ENCODE assay signal across 1 cellular context in the genomic region with DNA sequence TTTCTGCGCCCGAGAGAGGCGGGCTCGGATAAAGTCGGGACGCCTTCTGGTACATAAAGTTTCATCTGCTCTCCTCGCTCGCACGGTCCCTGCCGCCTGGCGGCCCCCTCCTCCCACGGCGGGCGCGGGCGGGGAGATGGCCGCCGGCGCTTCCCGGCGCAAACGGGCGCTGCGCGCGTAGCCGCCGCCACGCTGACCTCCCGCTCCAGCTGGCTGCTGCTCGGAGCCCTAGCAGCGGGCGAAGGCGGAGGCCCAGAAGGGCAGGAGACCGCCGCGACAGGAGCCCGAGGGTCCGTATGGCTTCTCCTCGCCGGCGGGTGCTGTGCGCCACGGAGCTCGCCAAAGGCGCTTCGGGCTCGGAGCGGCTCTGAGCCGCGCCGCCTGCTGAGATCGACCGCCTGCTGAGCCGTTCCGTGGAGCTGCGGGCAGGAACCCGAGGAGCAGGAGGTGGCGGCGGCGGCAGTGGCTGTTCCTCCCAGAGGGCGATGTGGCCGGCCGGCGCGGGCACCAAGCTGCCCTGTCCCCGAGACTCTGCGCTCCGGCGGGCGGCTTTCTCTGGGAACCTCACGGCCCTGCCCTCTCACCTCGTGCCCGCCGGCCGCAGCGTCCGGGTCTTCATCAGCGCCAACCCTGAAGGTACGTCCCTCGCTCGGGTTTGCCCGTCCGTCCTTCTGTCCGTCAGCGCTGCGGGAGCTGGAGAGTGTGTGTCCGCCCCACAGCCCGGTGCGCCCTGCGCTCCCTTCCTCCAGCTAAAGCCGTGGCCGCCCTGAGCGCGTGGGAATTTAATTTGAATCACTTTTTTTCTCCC.
TF ChIP-seq lines count a peak whose summit lies in the region.

A gene with protein sequence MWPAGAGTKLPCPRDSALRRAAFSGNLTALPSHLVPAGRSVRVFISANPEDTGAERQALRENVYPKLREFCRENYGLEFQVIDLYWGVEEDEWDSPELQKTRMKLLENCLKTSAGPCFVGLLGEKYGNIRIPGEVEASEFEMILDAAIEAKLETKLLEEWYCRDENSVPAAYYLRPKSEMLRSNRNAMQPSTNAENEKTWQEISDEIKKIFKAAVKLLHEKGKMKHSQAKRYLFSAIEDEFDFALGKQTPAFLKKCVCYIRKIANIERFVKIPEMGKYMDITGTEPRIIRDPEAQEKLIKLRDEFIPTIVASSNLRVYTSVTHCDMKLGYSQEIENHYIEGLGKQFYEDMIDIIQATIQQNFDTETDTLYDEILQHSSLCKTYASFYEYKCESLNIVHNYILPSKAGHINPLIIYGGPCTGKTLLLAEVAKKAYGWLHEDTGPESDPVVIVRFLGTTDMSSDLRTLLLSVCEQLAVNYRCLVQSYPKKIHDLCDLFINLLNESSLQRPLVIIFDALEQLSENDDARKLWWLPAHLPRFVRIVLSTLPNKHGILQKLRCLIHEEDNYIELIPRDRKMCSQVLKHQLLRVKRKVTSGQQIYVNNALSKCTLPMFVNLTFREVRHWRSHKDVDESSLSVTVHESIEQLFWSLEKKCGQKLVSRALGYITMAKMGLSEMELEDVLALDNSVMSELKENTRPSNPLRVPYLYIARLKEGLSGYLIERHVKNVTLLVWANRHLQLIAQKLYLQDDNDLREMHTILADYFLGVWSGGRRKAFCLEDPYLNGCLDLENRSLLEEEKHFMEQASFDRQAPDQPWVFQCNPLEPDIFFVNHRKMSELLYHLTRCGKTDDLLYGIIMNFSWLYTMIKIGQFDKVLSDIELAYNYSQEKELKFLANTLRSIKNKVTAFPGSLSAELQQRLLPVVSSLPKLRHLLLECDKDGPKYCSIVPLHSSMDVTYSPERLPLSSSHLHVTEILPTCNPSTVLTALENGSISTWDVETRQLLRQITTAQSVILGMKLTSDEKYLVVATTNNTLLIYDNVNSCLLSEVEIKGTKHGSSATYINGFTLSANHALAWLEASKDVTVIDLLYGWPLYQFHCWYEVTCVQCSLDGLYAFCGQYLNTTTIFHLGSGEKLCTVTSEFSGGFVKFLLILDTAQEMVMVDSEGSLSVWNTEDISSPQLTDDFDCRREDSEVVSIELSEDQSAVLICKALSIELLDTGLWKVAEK (N-terminal part only) (plus strand): TSS at position 161 of the 808 bp plus-strand sequence. CDS start 325 bp downstream, at position 486.

TF ChIP-seq in SK-N-SH treated with all-trans-retinoic acid at 6 μM for 48 hours, 23 proteins besides CTCF, POLR2A, EP300 and RAD21 (continued from another document):
- TF ChIP-seq, protein P1, sequence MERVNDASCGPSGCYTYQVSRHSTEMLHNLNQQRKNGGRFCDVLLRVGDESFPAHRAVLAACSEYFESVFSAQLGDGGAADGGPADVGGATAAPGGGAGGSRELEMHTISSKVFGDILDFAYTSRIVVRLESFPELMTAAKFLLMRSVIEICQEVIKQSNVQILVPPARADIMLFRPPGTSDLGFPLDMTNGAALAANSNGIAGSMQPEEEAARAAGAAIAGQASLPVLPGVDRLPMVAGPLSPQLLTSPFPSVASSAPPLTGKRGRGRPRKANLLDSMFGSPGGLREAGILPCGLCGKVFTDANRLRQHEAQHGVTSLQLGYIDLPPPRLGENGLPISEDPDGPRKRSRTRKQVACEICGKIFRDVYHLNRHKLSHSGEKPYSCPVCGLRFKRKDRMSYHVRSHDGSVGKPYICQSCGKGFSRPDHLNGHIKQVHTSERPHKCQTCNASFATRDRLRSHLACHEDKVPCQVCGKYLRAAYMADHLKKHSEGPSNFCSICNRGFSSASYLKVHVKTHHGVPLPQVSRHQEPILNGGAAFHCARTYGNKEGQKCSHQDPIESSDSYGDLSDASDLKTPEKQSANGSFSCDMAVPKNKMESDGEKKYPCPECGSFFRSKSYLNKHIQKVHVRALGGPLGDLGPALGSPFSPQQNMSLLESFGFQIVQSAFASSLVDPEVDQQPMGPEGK (CRISPR knock-in tag; IDR thresholded peaks at IDR 0.05; ENCODE audit: borderline replicate concordance) = no peak
- TF ChIP-seq TCF4 (CRISPR knock-in tag; IDR thresholded peaks at IDR 0.05; ENCODE audit: borderline replicate concordance) (no peak), CSDC2 (CRISPR knock-in tag; IDR thresholded peaks at IDR 0.05) (no peak), OSR1 (CRISPR knock-in tag; IDR thresholded peaks at IDR 0.05) (no peak), SNAI2 (CRISPR knock-in tag; IDR thresholded peaks at IDR 0.05) (no peak)
